In the genomic region with DNA sequence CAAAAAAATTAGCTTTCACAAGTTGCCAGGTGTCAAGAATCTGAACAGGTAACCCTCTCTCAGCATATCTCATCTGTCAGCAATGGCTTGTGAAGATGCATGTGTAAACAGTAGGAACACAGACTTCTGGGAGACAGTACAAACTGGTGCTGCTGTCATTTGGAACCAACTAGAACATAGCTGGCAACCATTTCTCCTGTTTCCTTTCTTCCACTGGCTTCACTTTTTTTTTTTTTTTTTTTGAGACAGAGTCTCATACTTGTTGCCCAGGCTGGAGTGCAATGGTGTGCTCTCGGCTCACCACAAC, we compare ENCODE assay signal across 9 cellular contexts. TPM values are rescaled to one million over a fixed set of nuclear protein-coding genes. Genes with fewer than 3 reads are reported as not detected.
DNase-seq lines count a peak whose midpoint lies in the region; ATAC-seq and TF ChIP-seq lines count a peak whose summit lies in the region.
"Had no signal": no experiment of that assay in that cellular context is flagged by ENCODE, and none has a peak within 500 bp of the region (broad histone marks: within the 10 kb centered on the region; RNA-seq: fewer than 3 reads in every experiment).

No MANE protein-coding gene starts in this region.

- H3K4me3 ChIP-seq in iPS-20b (ENCODE audit: low read length) (0 out of 2 replicates have a peak overlapping the region, but pooled peaks have one; percentile 91), spleen (peak overlapping the region in 1 of 8 donors; percentile 84)

- TF ChIP-seq POLR2A in spleen (IDR thresholded peaks at IDR 0.05) = no peak

- peak overlapping the region; percentile 99 for H3K4me3 Mint-ChIP-seq in HFFc6
- H3K4me3 Mint-ChIP-seq in WTC11 = peak overlapping the region; percentile 98

- H3K27ac ChIP-seq in iPS-20b (ENCODE audit: low read length) (no peak overlapping the region), spleen (peak overlapping the region in 7 of 8 donors; percentile 41 to 98 (median 93))

- H3K36me3 Mint-ChIP-seq in HFFc6 (ENCODE audit: low read depth) (no peaks in the 10 kb centered on the region), WTC11 (peaks cover 20% of the 10 kb centered on the region)

- no peak overlapping the region for H3K9ac ChIP-seq in iPS-20b (ENCODE audit: low read depth, low read length)

- CTCF ChIA-PET in WTC11 (lab: Charles Lee) = interaction anchor here (1.1 kb wide), 1 partner anchor 9 kb away, joined by 3 read pairs; no protein-coding TSS in a partner anchor

- POLR2A ChIA-PET in WTC11 (lab: Charles Lee) = interaction anchor here (0.9 kb wide), 1 partner anchor 132 kb away, joined by 3 read pairs; the partner anchor contains the start of gene RPS13

- ATAC-seq in WTC11 (no peak), HG02763 (IDR thresholded peaks at IDR 0.05; ENCODE audit: unreplicated experiment) (no peak)

- no peak for DNase-seq in HFFc6
- DNase-seq in WTC11 (ENCODE audit: low spot score) = no peak
- DNase-seq in spleen = no peak
- no peak for DNase-seq in NCI-H1105 (lab: John Stamatoyannopoulos, UW)
- no peak for DNase-seq in NCI-H524 treated with DMSO at 0.1 percent for 48 hours (lab: John Stamatoyannopoulos, UW)
- DNase-seq: NCI-H345, SW 1271 had no signal

- H3K4me1 Mint-ChIP-seq in HFFc6 (ENCODE audit: low read depth) = peaks cover 41% of the 10 kb centered on the region
- H3K4me1 Mint-ChIP-seq in WTC11 = peaks cover 16% of the 10 kb centered on the region

- H3K4me1 ChIP-seq in iPS-20b (ENCODE audit: insufficient read depth, low read length) (peaks cover 8% of the 10 kb centered on the region; the same call in 1 of the 2 replicates), spleen (peaks cover 9 to 58% (median 39%) of the 10 kb centered on the region in 6 donors)

- H3K36me3 ChIP-seq in iPS-20b (ENCODE audit: insufficient read depth, low read depth, low read length) (peaks cover 8% of the 10 kb centered on the region; the same call in 1 of the 2 replicates), spleen (no peaks in the 10 kb centered on the region)

- intact Hi-C loops in spleen (cut with DNase I; ENCODE audit: low total_unique reads) = loop anchor here (10.0 kb wide), 1 partner anchor 125 kb away; no protein-coding TSS in a partner anchor

- H3K9me3 ChIP-seq in iPS-20b (ENCODE audit: insufficient read depth, low read depth, low read length) (peaks cover 11% of the 10 kb centered on the region; the same call in 1 of the 2 replicates), spleen (peaks cover 0 to 11% (median 7%) of the 10 kb centered on the region in 8 donors)

- WGBS in spleen, 5 donors = 77 to 96% (median 94%) methylated on average over 1 of the region's 1 CpG

- H3K27me3 Mint-ChIP-seq in HFFc6 (ENCODE audit: insufficient read depth) (no peaks in the 10 kb centered on the region; the same call in 1 of the 2 replicates), WTC11 (ENCODE audit: low read depth) (no peaks in the 10 kb centered on the region)

- H3K27me3 ChIP-seq in iPS-20b (ENCODE audit: insufficient read depth, low read length) (no peaks in the 10 kb centered on the region), spleen (replicated peaks in 1 of 7) (no peaks in the 10 kb centered on the region)

- H3K9me3 Mint-ChIP-seq in HFFc6 (peaks cover 4% of the 10 kb centered on the region), WTC11 (peaks cover 12% of the 10 kb centered on the region)

- TF ChIP-seq CTCF in HFFc6 (IDR thresholded peaks at IDR 0.05) = no peak
- TF ChIP-seq CTCF in WTC11 (IDR thresholded peaks at IDR 0.05) = no peak
- TF ChIP-seq CTCF in spleen (IDR thresholded peaks at IDR 0.05 in 8 of 11, conservative IDR thresholded peaks at IDR 0.05 in 3 of 11) = no peak

- H3K27ac Mint-ChIP-seq in HFFc6 (peak overlapping the region; percentile 93), WTC11 (no peak overlapping the region)

TF ChIP-seq in WTC11, 78 proteins besides CTCF, POLR2A, EP300 and RAD21 (continues in another document):
- TF ChIP-seq, protein P1, sequence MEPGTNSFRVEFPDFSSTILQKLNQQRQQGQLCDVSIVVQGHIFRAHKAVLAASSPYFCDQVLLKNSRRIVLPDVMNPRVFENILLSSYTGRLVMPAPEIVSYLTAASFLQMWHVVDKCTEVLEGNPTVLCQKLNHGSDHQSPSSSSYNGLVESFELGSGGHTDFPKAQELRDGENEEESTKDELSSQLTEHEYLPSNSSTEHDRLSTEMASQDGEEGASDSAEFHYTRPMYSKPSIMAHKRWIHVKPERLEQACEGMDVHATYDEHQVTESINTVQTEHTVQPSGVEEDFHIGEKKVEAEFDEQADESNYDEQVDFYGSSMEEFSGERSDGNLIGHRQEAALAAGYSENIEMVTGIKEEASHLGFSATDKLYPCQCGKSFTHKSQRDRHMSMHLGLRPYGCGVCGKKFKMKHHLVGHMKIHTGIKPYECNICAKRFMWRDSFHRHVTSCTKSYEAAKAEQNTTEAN (CRISPR knock-in tag; IDR thresholded peaks at IDR 0.05) = no peak
- TF ChIP-seq ARID4B (CRISPR knock-in tag; IDR thresholded peaks at IDR 0.05; ENCODE audit: borderline replicate concordance) (no peak), NFYB (CRISPR knock-in tag; conservative IDR thresholded peaks at IDR 0.05; ENCODE audit: low read depth) (no peak), CREM (CRISPR knock-in tag; IDR thresholded peaks at IDR 0.05) (no peak), NFATC4 (CRISPR knock-in tag; IDR thresholded peaks at IDR 0.05) (no peak), ERG (CRISPR knock-in tag; IDR thresholded peaks at IDR 0.05) (no peak), OVOL2 (CRISPR knock-in tag; IDR thresholded peaks at IDR 0.05; ENCODE audit: borderline replicate concordance) (no peak), TEAD4 (CRISPR knock-in tag; IDR thresholded peaks at IDR 0.05) (no peak), ZNF396 (CRISPR knock-in tag; IDR thresholded peaks at IDR 0.05; ENCODE audit: borderline replicate concordance) (no peak), ZNF232 (CRISPR knock-in tag; IDR thresholded peaks at IDR 0.05) (no peak), NR3C1 (CRISPR knock-in tag; conservative IDR thresholded peaks at IDR 0.05; ENCODE audit: low read depth) (no peak), GABPB1 (CRISPR knock-in tag; IDR thresholded peaks at IDR 0.05) (no peak)
- TF ChIP-seq, protein P2, sequence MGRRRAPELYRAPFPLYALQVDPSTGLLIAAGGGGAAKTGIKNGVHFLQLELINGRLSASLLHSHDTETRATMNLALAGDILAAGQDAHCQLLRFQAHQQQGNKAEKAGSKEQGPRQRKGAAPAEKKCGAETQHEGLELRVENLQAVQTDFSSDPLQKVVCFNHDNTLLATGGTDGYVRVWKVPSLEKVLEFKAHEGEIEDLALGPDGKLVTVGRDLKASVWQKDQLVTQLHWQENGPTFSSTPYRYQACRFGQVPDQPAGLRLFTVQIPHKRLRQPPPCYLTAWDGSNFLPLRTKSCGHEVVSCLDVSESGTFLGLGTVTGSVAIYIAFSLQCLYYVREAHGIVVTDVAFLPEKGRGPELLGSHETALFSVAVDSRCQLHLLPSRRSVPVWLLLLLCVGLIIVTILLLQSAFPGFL (CRISPR knock-in tag; IDR thresholded peaks at IDR 0.05; ENCODE audit: borderline replicate concordance) = no peak
- TF ChIP-seq, protein P3, sequence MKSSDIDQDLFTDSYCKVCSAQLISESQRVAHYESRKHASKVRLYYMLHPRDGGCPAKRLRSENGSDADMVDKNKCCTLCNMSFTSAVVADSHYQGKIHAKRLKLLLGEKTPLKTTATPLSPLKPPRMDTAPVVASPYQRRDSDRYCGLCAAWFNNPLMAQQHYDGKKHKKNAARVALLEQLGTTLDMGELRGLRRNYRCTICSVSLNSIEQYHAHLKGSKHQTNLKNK (CRISPR knock-in tag; IDR thresholded peaks at IDR 0.05) = no peak

RNA-seq across cellular contexts. Expression of gene PIK3C2A, which starts 2.1 kb away (rescaled TPM):
- total RNA-seq in HFFc6 (2021; fragmentation: NEBNext Ultra II Directional; extraction: Animal tissue kit (Norgen Biotek cat#: 25700)) = 10 to 100 TPM; 52.7 to 60.7 (median 57.6) TPM
- total RNA-seq in WTC11 (2021) (90.1 to 105 TPM (median 97.2 TPM) in 3 replicates), spleen (10 to 100 TPM; 45.2 to 79.3 (median 69.8) TPM)
- polyA plus RNA-seq in spleen = 1 to 10 TPM; 6.1 to 8.9 (median 6.1) TPM
